Comparison of ENCODE assay signal across 1 cellular context in genomic region chr1:156705918-156706646, GRCh38.
TF ChIP-seq lines count a peak whose summit lies in the region.

No MANE protein-coding gene starts in this region.

TF ChIP-seq in HepG2, 621 proteins besides CTCF, POLR2A, EP300 and RAD21 (continues in another document):
- TF ChIP-seq ZNF496 (CRISPR knock-in tag; IDR thresholded peaks at IDR 0.05; ENCODE audit: insufficient replicate concordance): no peak
- TF ChIP-seq ZSCAN25 (CRISPR knock-in tag; IDR thresholded peaks at IDR 0.05): peak; percentile 93
- TF ChIP-seq STAG1 (CRISPR knock-in tag; IDR thresholded peaks at IDR 0.05): peak; percentile 59
- TF ChIP-seq JARID2 (CRISPR knock-in tag; IDR thresholded peaks at IDR 0.05; ENCODE audit: insufficient replicate concordance): peak; percentile 43
- TF ChIP-seq NR2F6 (IDR thresholded peaks at IDR 0.05): peak; percentile 62; the same call in 1 of the 2 replicates
- peak; percentile 40; the same call in 1 of the 2 replicates for TF ChIP-seq NR2F6 (CRISPR knock-in tag; IDR thresholded peaks at IDR 0.05)
- no peak for TF ChIP-seq RCOR2 (CRISPR knock-in tag; IDR thresholded peaks at IDR 0.05)
- 0 out of 2 replicates have a peak, but pooled peaks have one; percentile 34 for TF ChIP-seq GFI1 (CRISPR knock-in tag; IDR thresholded peaks at IDR 0.05; ENCODE audit: borderline replicate concordance)
- 0 out of 2 replicates have a peak, but pooled peaks have one; percentile 12 for TF ChIP-seq MAX (IDR thresholded peaks at IDR 0.05)
- peak; percentile 18; the same call in 1 of the 2 replicates for TF ChIP-seq TBX2 (CRISPR knock-in tag; IDR thresholded peaks at IDR 0.05; ENCODE audit: borderline replicate concordance)
- no peak for TF ChIP-seq SNRNP70 (IDR thresholded peaks at IDR 0.05; ENCODE audit: low read depth, low read length)
- TF ChIP-seq PITX1 (CRISPR knock-in tag; IDR thresholded peaks at IDR 0.05): 0 out of 2 replicates have a peak, but pooled peaks have one; percentile 28
- TF ChIP-seq TEAD3 (CRISPR knock-in tag; optimal IDR thresholded peaks at IDR 0.05; ENCODE audit: borderline replicate concordance): peak; percentile 6
- TF ChIP-seq KDM5B (CRISPR knock-in tag; IDR thresholded peaks at IDR 0.05; ENCODE audit: borderline replicate concordance): peak; percentile 36; the same call in 1 of the 2 replicates
- no peak; the same call in 1 of the 2 replicates for TF ChIP-seq ARHGAP35 (CRISPR knock-in tag; IDR thresholded peaks at IDR 0.05; ENCODE audit: borderline replicate concordance)
- TF ChIP-seq ZNF484 (CRISPR knock-in tag; IDR thresholded peaks at IDR 0.05; ENCODE audit: borderline replicate concordance, low read depth): no peak
- no peak for TF ChIP-seq ZNF564 (CRISPR knock-in tag; IDR thresholded peaks at IDR 0.05)
- TF ChIP-seq KDM5A (IDR thresholded peaks at IDR 0.05; ENCODE audit: borderline replicate concordance, low read length): no peak
- no peak for TF ChIP-seq TP53 (CRISPR knock-in tag; conservative IDR thresholded peaks at IDR 0.05)
- no peak for TF ChIP-seq ZNF644 (CRISPR knock-in tag; IDR thresholded peaks at IDR 0.05; ENCODE audit: low read depth)
- no peak for TF ChIP-seq CCAR2 (optimal IDR thresholded peaks at IDR 0.05; ENCODE audit: low read depth, low read length)
- no peak for TF ChIP-seq ZNF740 (CRISPR knock-in tag; IDR thresholded peaks at IDR 0.05)
- no peak for TF ChIP-seq HOXA5 (CRISPR knock-in tag; IDR thresholded peaks at IDR 0.05)
- no peak for TF ChIP-seq ETV6 (CRISPR knock-in tag; conservative IDR thresholded peaks at IDR 0.05)
- TF ChIP-seq MTF2 (CRISPR knock-in tag; IDR thresholded peaks at IDR 0.05; ENCODE audit: borderline replicate concordance): no peak
- no peak for TF ChIP-seq E2F5 (CRISPR knock-in tag; conservative IDR thresholded peaks at IDR 0.05)
- TF ChIP-seq SOX6 (IDR thresholded peaks at IDR 0.05): no peak
- TF ChIP-seq SOX6 (CRISPR knock-in tag; IDR thresholded peaks at IDR 0.05): peak; percentile 27; the same call in 1 of the 2 replicates
- TF ChIP-seq ZNF350 (CRISPR knock-in tag; IDR thresholded peaks at IDR 0.05; ENCODE audit: borderline replicate concordance, low read depth): no peak
- peak; percentile 56; the same call in 1 of the 2 replicates for TF ChIP-seq GATAD2A (CRISPR knock-in tag; IDR thresholded peaks at IDR 0.05)
- TF ChIP-seq AKAP8 (CRISPR knock-in tag; IDR thresholded peaks at IDR 0.05): no peak
- peak in 1 of 2 experiments; percentile 60; a peak in 2 of 4 replicates for TF ChIP-seq NR2F1 (CRISPR knock-in tag; IDR thresholded peaks at IDR 0.05)
- 0 out of 2 replicates have a peak, but pooled peaks have one; percentile 25 for TF ChIP-seq NR0B2 (CRISPR knock-in tag; IDR thresholded peaks at IDR 0.05)
- TF ChIP-seq ZGPAT (CRISPR knock-in tag; IDR thresholded peaks at IDR 0.05): no peak; the same call in 1 of the 2 replicates
- no peak for TF ChIP-seq ERF (CRISPR knock-in tag; IDR thresholded peaks at IDR 0.05)
- TF ChIP-seq ZNF281 (CRISPR knock-in tag; IDR thresholded peaks at IDR 0.05; ENCODE audit: borderline replicate concordance): no peak
- peak; percentile 31; the same call in 1 of the 2 replicates for TF ChIP-seq ZNF574 (CRISPR knock-in tag; IDR thresholded peaks at IDR 0.05)
- no peak for TF ChIP-seq ZNF136 (CRISPR knock-in tag; IDR thresholded peaks at IDR 0.05; ENCODE audit: low read depth)
- 0 out of 2 replicates have a peak, but pooled peaks have one; percentile 42 for TF ChIP-seq SNAPC4 (CRISPR knock-in tag; IDR thresholded peaks at IDR 0.05)
- TF ChIP-seq FOXA1 (IDR thresholded peaks at IDR 0.05): no peak
- TF ChIP-seq FOXA1 (CRISPR knock-in tag; IDR thresholded peaks at IDR 0.05): no peak
- peak; percentile 79 for TF ChIP-seq SIX4 (CRISPR knock-in tag; IDR thresholded peaks at IDR 0.05)
- no peak for TF ChIP-seq SKIL (CRISPR knock-in tag; IDR thresholded peaks at IDR 0.05; ENCODE audit: borderline replicate concordance)
- TF ChIP-seq THAP9 (CRISPR knock-in tag; IDR thresholded peaks at IDR 0.05; ENCODE audit: borderline replicate concordance): no peak
- TF ChIP-seq ZMYM2 (CRISPR knock-in tag; IDR thresholded peaks at IDR 0.05): peak; percentile 65; the same call in 1 of the 2 replicates
